8 cellular contexts compared by ENCODE assay signal in genomic region chr14:24196071-24197061, GRCh38. TPM values are rescaled to one million over a fixed set of nuclear protein-coding genes. Genes with fewer than 3 reads are reported as not detected.
DNase-seq lines count a peak whose midpoint lies in the region; ATAC-seq, FAIRE-seq and TF ChIP-seq lines count a peak whose summit lies in the region.

No MANE protein-coding gene starts in this region.

- H3K9me3 ChIP-seq in SU-DHL-6 (ENCODE audit: insufficient read depth, low read length) = no peaks in the 10 kb centered on the region
- no peaks in the 10 kb centered on the region for H3K9me3 ChIP-seq in neutrophil

- peak overlapping the region; percentile 63 for H3K9ac ChIP-seq in SU-DHL-6 (ENCODE audit: low read length)

- H3K4me2 ChIP-seq in SU-DHL-6 (ENCODE audit: low read depth, low read length, poor library complexity, severe bottlenecking) = peak overlapping the region; percentile 74

- FAIRE-seq in GM12892 (lab: Jason Lieb, UNC) = peak; percentile 53

- POLR2A ChIA-PET in AG04449 (lab: Yijun Ruan, JAX) = interaction anchor here (0.8 to 2.4 kb wide), 10 partner anchors 10 to 101 kb away, joined by 3 to 26 read pairs (median 4); partner anchors contain the start of genes CHMP4A, DCAF11, GMPR2 and NEDD8

- peak overlapping the region; percentile 72 for H2AFZ ChIP-seq in SU-DHL-6 (ENCODE audit: low read depth, low read length, severe bottlenecking)

- no peaks in the 10 kb centered on the region for H4K20me1 ChIP-seq in SU-DHL-6 (ENCODE audit: low read depth, low read length)

- peak; percentile 10 for ATAC-seq in HG03139 (IDR thresholded peaks at IDR 0.05; ENCODE audit: unreplicated experiment)

- no peak for TF ChIP-seq POLR2A in GM12892 (IDR thresholded peaks at IDR 0.05; ENCODE audit: low read depth, low read length)

- peaks cover 18% of the 10 kb centered on the region; the same call in 1 of the 2 replicates for H3K79me2 ChIP-seq in SU-DHL-6 (ENCODE audit: insufficient read depth, low read length)

- peaks cover 24% of the 10 kb centered on the region for H3F3A ChIP-seq in SU-DHL-6 (ENCODE audit: insufficient read depth)

- H3K4me3 ChIP-seq in AG04449 (ENCODE audit: low read depth, low read length) (peak overlapping the region; percentile 92), SU-DHL-6 (ENCODE audit: insufficient read depth, low read length, poor library complexity, severe bottlenecking) (peak overlapping the region; percentile 66), fibroblast of pulmonary artery (replicated peaks; ENCODE audit: low read depth, low read length) (peak overlapping the region; percentile 88), neutrophil (ENCODE audit: low read depth in 1 of 2, low read length in 1 of 2) (peak overlapping the region; percentile 93 to 97)

- H3K27me3 ChIP-seq in SU-DHL-6 (ENCODE audit: low read length) (no peaks in the 10 kb centered on the region), neutrophil (no peaks in the 10 kb centered on the region)

- peaks cover 2% of the 10 kb centered on the region; the same call in 1 of the 2 replicates for H3K36me3 ChIP-seq in SU-DHL-6 (ENCODE audit: low read length)
- peaks cover 17% of the 10 kb centered on the region for H3K36me3 ChIP-seq in neutrophil

- H3K9me2 ChIP-seq in SU-DHL-6 (replicated peaks; ENCODE audit: insufficient read depth, low read length) = no peaks in the 10 kb centered on the region

- H3K27ac ChIP-seq in SU-DHL-6 (ENCODE audit: low read depth, low read length) (peak overlapping the region; percentile 83), neutrophil (peak overlapping the region; percentile 97)

- DNase-seq in AG04449 (ENCODE audit: low read depth, low spot score) (no peak), GM12892 (ENCODE audit: insufficient read length) (no peak), fibroblast of pulmonary artery (ENCODE audit: low read depth) (peak; percentile 15)
- DNase-seq in stimulated activated CD4-positive, alpha-beta T cell treated with anti-CD3 and anti-CD28 coated beads, Interleukin-1b, Interleukin-23, amount 100 ng/mL, for 48 hours = no peak
- DNase-seq in stimulated activated CD4-positive, alpha-beta T cell treated with anti-CD3 and anti-CD28 coated beads, Interleukin-4, amount 100 ng/mL, for 1 hour = no peak

- TF ChIP-seq CTCF in AG04449 (IDR thresholded peaks at IDR 0.05; ENCODE audit: insufficient read depth, low read length, missing control alignments) (no peak), SU-DHL-6 (IDR thresholded peaks at IDR 0.05; ENCODE audit: insufficient read depth, low read length, poor library complexity, severe bottlenecking) (no peak), fibroblast of pulmonary artery (IDR thresholded peaks at IDR 0.05; ENCODE audit: low read length, missing control alignments) (no peak), neutrophil (IDR thresholded peaks at IDR 0.05) (no peak)

- CTCF ChIA-PET in AG04449 (lab: Yijun Ruan, JAX) = interaction anchor here (1.0 to 3.4 kb wide), 7 partner anchors 10 to 138 kb away, joined by 3 to 21 read pairs (median 6); partner anchors contain the start of genes DHRS1, IRF9, MDP1 and NOP9

- peaks cover 30 to 36% of the 10 kb centered on the region in 2 experiments for H3K4me1 ChIP-seq in neutrophil (ENCODE audit: control insufficient read depth in 1 of 2, insufficient read depth in 1 of 2, low read depth in 1 of 2, low read length in 1 of 2)

RNA-seq across cellular contexts. Expression of gene TM9SF1, which starts 1.1 kb away (rescaled TPM):
- 7.8 TPM for polyA plus RNA-seq in GM12892 (2012; ENCODE audit: missing spikeins)

RNA-seq across cellular contexts. Expression of gene IPO4, which starts 7.8 kb away (rescaled TPM):
- 21.0 TPM for polyA plus RNA-seq in GM12892 (2012; ENCODE audit: missing spikeins)

RNA-seq across cellular contexts. Expression of gene TSSK4, which starts 9.1 kb away (rescaled TPM):
- polyA plus RNA-seq in GM12892 (2012; ENCODE audit: missing spikeins) = 3.8 TPM

RNA-seq across cellular contexts. Expression of gene CHMP4A, which starts 16.9 kb away (rescaled TPM):
- 101 TPM for polyA plus RNA-seq in GM12892 (2012; ENCODE audit: missing spikeins)

RNA-seq across cellular contexts. Expression of gene MDP1, which starts 19.5 kb away (rescaled TPM):
- polyA plus RNA-seq in GM12892 (2012; ENCODE audit: missing spikeins) = 16.0 TPM
